Comparison of ENCODE assay signal across 14 cellular contexts in genomic region chr11:19920982-19921381, GRCh38.
DNase-seq lines count a peak whose midpoint lies in the region; ATAC-seq and TF ChIP-seq lines count a peak whose summit lies in the region.
"Had no signal": no experiment of that assay in that cellular context is flagged by ENCODE, and none has a peak within 500 bp of the region (broad histone marks: within the 10 kb centered on the region; RNA-seq: fewer than 3 reads in every experiment).

No MANE protein-coding gene starts in this region.

- no peaks in the 10 kb centered on the region for H3K36me3 Mint-ChIP-seq in nephron (ENCODE audit: low read depth)
- H3K36me3 Mint-ChIP-seq in endothelial cell (ENCODE audit: low read depth, unreplicated experiment): no peaks in the 10 kb centered on the region

- H3K4me3 Mint-ChIP-seq in nephron (no peak overlapping the region), endothelial cell (ENCODE audit: unreplicated experiment) (no peak overlapping the region)

- ATAC-seq in HG02840 (IDR thresholded peaks at IDR 0.05; ENCODE audit: low FRiP score, unreplicated experiment): no peak

- H3K27me3 Mint-ChIP-seq in nephron (ENCODE audit: low read depth) (no peaks in the 10 kb centered on the region), endothelial cell (ENCODE audit: unreplicated experiment) (peaks cover 3% of the 10 kb centered on the region)

- peaks cover 51% of the 10 kb centered on the region for H3K4me1 Mint-ChIP-seq in nephron
- no peaks in the 10 kb centered on the region for H3K4me1 Mint-ChIP-seq in endothelial cell (ENCODE audit: unreplicated experiment)

- H3K9me3 Mint-ChIP-seq in nephron: no peaks in the 10 kb centered on the region
- H3K9me3 Mint-ChIP-seq in endothelial cell (ENCODE audit: unreplicated experiment): no peaks in the 10 kb centered on the region

- TF ChIP-seq CTCF in nephron (IDR thresholded peaks at IDR 0.05; ENCODE audit: unreplicated experiment in 3 of 3) (no peak), tibial artery (IDR thresholded peaks at IDR 0.05) (no peak), endothelial cell (IDR thresholded peaks at IDR 0.05; ENCODE audit: unreplicated experiment) (no peak)

- intact Hi-C loops in tibial artery (cut with DNase I; ENCODE audit: low total_unique reads): no loop called here

- in situ Hi-C loops in SK-MEL-5 (cut with HindIII; ENCODE audit: low pct_unique_long_range_greater_than_20kb, low sequenced_read_pairs): no loop called here

- H3K4me1 ChIP-seq in tibial artery (peaks cover 0 to 87% (median 55%) of the 10 kb centered on the region in 4 donors), SJCRH30 (peaks cover 44% of the 10 kb centered on the region)

- peak; percentile 83 for DNase-seq in SK-MEL-5 (ENCODE audit: low read depth, low spot score)
- DNase-seq in tibial artery: no peak
- DNase-seq in SJCRH30: no peak
- DNase-seq in endothelial cell (ENCODE audit: low spot score): no peak
- DNase-seq: GOT3, KBM-7, NCI-H1417 treated with DMSO at 0.1 percent for 48 hours, NCI-H1930, NCI-H446 treated with DMSO at 0.1 percent for 48 hours, NCI-H748 treated with DMSO at 0.1 percent for 48 hours, Right ventricle myocardium superior had no signal

- peak overlapping the region; percentile 11 for H3K27ac ChIP-seq in cingulate gyrus (ENCODE audit: low read depth, low read length)
- peak overlapping the region; percentile 9 to 67 for H3K27ac ChIP-seq in tibial artery
- H3K27ac ChIP-seq in SJCRH30: no peak overlapping the region

- no peaks in the 10 kb centered on the region for H3K27me3 ChIP-seq in tibial artery
- H3K27me3 ChIP-seq in SJCRH30: no peaks in the 10 kb centered on the region

- no peaks in the 10 kb centered on the region for H3K9me3 ChIP-seq in tibial artery
- H3K9me3 ChIP-seq in SJCRH30 (replicated peaks): no peaks in the 10 kb centered on the region

- H3K4me3 ChIP-seq in tibial artery: no peak overlapping the region
- no peak overlapping the region for H3K4me3 ChIP-seq in SJCRH30

- H3K27ac Mint-ChIP-seq in nephron (peak overlapping the region in 2 of 3 experiments; percentile 11 to 92), endothelial cell (ENCODE audit: unreplicated experiment) (no peak overlapping the region)

- peaks cover 0 to 16% (median 0%) of the 10 kb centered on the region in 3 donors for H3K36me3 ChIP-seq in tibial artery
- peaks cover 19% of the 10 kb centered on the region for H3K36me3 ChIP-seq in SJCRH30
